ENCODE assay signal across 19 cellular contexts in genomic region chr9:128495804-128496417, GRCh38. TPM values are rescaled to one million over a fixed set of nuclear protein-coding genes. Genes with fewer than 3 reads are reported as not detected.
DNase-seq lines count a peak whose midpoint lies in the region; ATAC-seq, FAIRE-seq and TF ChIP-seq lines count a peak whose summit lies in the region.
"Had no signal": no experiment of that assay in that cellular context is flagged by ENCODE, and none has a peak within 500 bp of the region (broad histone marks: within the 10 kb centered on the region; RNA-seq: fewer than 3 reads in every experiment).

No MANE protein-coding gene starts in this region.

- intact Hi-C loops in naive thymus-derived CD4-positive, alpha-beta T cell (cut with micrococcal nuclease) = no loop called here
- intact Hi-C loops in vagina (cut with DNase I) = loop anchor here (10.0 kb wide), 1 partner anchor 61 kb away; no protein-coding TSS in a partner anchor

- H3K23me2 ChIP-seq in H1 (ENCODE audit: low read depth, low read length) = no peaks in the 10 kb centered on the region

- peak; percentile 13 to 25; a peak in 2 of 4 replicates for TF ChIP-seq RAD21 in H1 (IDR thresholded peaks at IDR 0.05 in 1 of 2, conservative IDR thresholded peaks at IDR 0.05 in 1 of 2; ENCODE audit: low read depth in 2 of 2, low read length in 2 of 2)

- H4K91ac ChIP-seq in H1 (replicated peaks; ENCODE audit: insufficient read length, low read length) = no peak overlapping the region

- H3K4me3 Mint-ChIP-seq in T-helper 1 cell treated with Interleukin-12 subunit alpha and Interleukin-12 subunit beta and Interleukin-4 antibody, amounts not matched to agents 30 μg/mL and 1 μg/mL, for 36 hours = no peak overlapping the region
- H3K4me3 Mint-ChIP-seq in naive thymus-derived CD4-positive, alpha-beta T cell = peak overlapping the region in 2 of 10 donors; percentile 52 to 64
- H3K4me3 Mint-ChIP-seq: activated T-cell treated with anti-CD3 and anti-CD28 coated beads, Interleukin-2, amount 50 U/mL, for 72 hours; CD8-positive, alpha-beta T cell had no signal

- peak overlapping the region; percentile 45 for H3K27ac Mint-ChIP-seq in T-helper 1 cell treated with Interleukin-12 subunit alpha and Interleukin-12 subunit beta and Interleukin-4 antibody, amounts not matched to agents 30 μg/mL and 1 μg/mL, for 36 hours
- H3K27ac Mint-ChIP-seq in naive thymus-derived CD4-positive, alpha-beta T cell = peak overlapping the region in 6 of 9 donors; percentile 8 to 78 (median 52)
- H3K27ac Mint-ChIP-seq: activated T-cell treated with anti-CD3 and anti-CD28 coated beads, Interleukin-2, amount 50 U/mL, for 72 hours; CD8-positive, alpha-beta T cell had no signal

- H3K23ac ChIP-seq in H1 (ENCODE audit: insufficient read length) = no peak overlapping the region

- H4K20me1 ChIP-seq in H1 (replicated peaks in 1 of 2; ENCODE audit: control insufficient read depth in 1 of 2, insufficient read depth in 2 of 2, low read length in 2 of 2) = peaks cover 0 to 2% of the 10 kb centered on the region in 2 experiments

- H3K4me1 Mint-ChIP-seq in T-helper 1 cell treated with Interleukin-12 subunit alpha and Interleukin-12 subunit beta and Interleukin-4 antibody, amounts not matched to agents 30 μg/mL and 1 μg/mL, for 36 hours (ENCODE audit: low read depth) = peaks cover 2% of the 10 kb centered on the region
- H3K4me1 Mint-ChIP-seq in naive thymus-derived CD4-positive, alpha-beta T cell = peaks cover 0 to 19% (median 15%) of the 10 kb centered on the region in 7 donors

- no peak for FAIRE-seq in H1 (lab: Jason Lieb, UNC)
- FAIRE-seq: A204.1, RCC 7860 had no signal

- no peaks in the 10 kb centered on the region for H3K79me1 ChIP-seq in H1 (ENCODE audit: low read depth, low read length)

- TF ChIP-seq POLR2A in H1 (IDR thresholded peaks at IDR 0.05; ENCODE audit: control extremely low read depth in 1 of 2, low read depth in 2 of 2, low read length in 2 of 2) (no peak), vagina (IDR thresholded peaks at IDR 0.05) (no peak)

- H2BK12ac ChIP-seq in H1 (ENCODE audit: low read depth, low read length) = no peak overlapping the region

- H3K79me2 ChIP-seq in H1 (ENCODE audit: control insufficient read depth in 1 of 2, insufficient read depth in 2 of 2, low read length in 2 of 2) = no peaks in the 10 kb centered on the region

- TF ChIP-seq CTCF in H1 (IDR thresholded peaks at IDR 0.05; ENCODE audit: control extremely low read depth in 1 of 3, insufficient read depth in 1 of 3, low read depth in 1 of 3, low read length in 3 of 3) (peak in 2 of 3 experiments; percentile 10 to 17; a peak in 2 of 4 replicates), vagina (IDR thresholded peaks at IDR 0.05) (no peak)

- H3K4me3 ChIP-seq in H1 (ENCODE audit: extremely low read depth in 1 of 4, insufficient read depth in 2 of 4, low read depth in 3 of 4, low read length in 4 of 4) = no peak overlapping the region
- H3K4me3 ChIP-seq in naive thymus-derived CD4-positive, alpha-beta T cell (ENCODE audit: low read length) = no peak overlapping the region
- no peak overlapping the region for H3K4me3 ChIP-seq in vagina
- H3K4me3 ChIP-seq: ascending aorta, coronary artery had no signal

- H3K14ac ChIP-seq in H1 (ENCODE audit: insufficient read length) = no peak overlapping the region

- no peaks in the 10 kb centered on the region for H3K27me3 Mint-ChIP-seq in T-helper 1 cell treated with Interleukin-12 subunit alpha and Interleukin-12 subunit beta and Interleukin-4 antibody, amounts not matched to agents 30 μg/mL and 1 μg/mL, for 36 hours (ENCODE audit: low read depth)
- no peaks in the 10 kb centered on the region for H3K27me3 Mint-ChIP-seq in naive thymus-derived CD4-positive, alpha-beta T cell

- H4K5ac ChIP-seq in H1 (ENCODE audit: insufficient read length, low read depth, low read length) = no peak overlapping the region

- H3K36me3 Mint-ChIP-seq in T-helper 1 cell treated with Interleukin-12 subunit alpha and Interleukin-12 subunit beta and Interleukin-4 antibody, amounts not matched to agents 30 μg/mL and 1 μg/mL, for 36 hours (ENCODE audit: low read depth) = peaks cover 31% of the 10 kb centered on the region
- peaks cover 0 to 38% (median 12%) of the 10 kb centered on the region in 5 donors for H3K36me3 Mint-ChIP-seq in naive thymus-derived CD4-positive, alpha-beta T cell

- H3K18ac ChIP-seq in H1 (ENCODE audit: extremely low read depth, low read length) = no peak overlapping the region

- CTCF ChIA-PET in H1 (lab: Charles Lee; ENCODE audit: partially characterized antibody) = interaction anchor here (0.7 to 4.5 kb wide), 7 partner anchors 12 to 133 kb away, joined by 3 to 32 read pairs (median 3); no protein-coding TSS in a partner anchor
- CTCF ChIA-PET in naive thymus-derived CD4-positive, alpha-beta T cell (lab: Charles Lee) = no interaction called here

- WGBS in H1 (ENCODE audit: extremely low coverage in 1 of 2, insufficient coverage in 1 of 2, insufficient read length in 1 of 2, insufficient replicate concordance in 2 of 2, low coverage in 1 of 2, low lambda C conversion rate in 2 of 2, missing lambda C conversion rate in 1 of 2), 2 experiments = 73% methylated on average over 6 of the region's 6 CpGs; no CpG with 5 or more reads in 1 of the 2 experiments

- H2BK120ac ChIP-seq in H1 (replicated peaks; ENCODE audit: low read depth, low read length) = no peak overlapping the region

- no peak for ATAC-seq in naive thymus-derived CD4-positive, alpha-beta T cell
- ATAC-seq: activated T-cell treated with anti-CD3 and anti-CD28 coated beads, Interleukin-2, amount 50 U/mL, for 72 hours; CD8-positive, alpha-beta T cell had no signal

- H3K27me3 ChIP-seq in H1 (replicated peaks in 1 of 4; ENCODE audit: control insufficient read depth in 3 of 4, extremely low read depth in 1 of 4, insufficient read depth in 3 of 4, low read length in 3 of 4) (no peaks in the 10 kb centered on the region), vagina (no peaks in the 10 kb centered on the region)
- H3K27me3 ChIP-seq in naive thymus-derived CD4-positive, alpha-beta T cell (ENCODE audit: control insufficient read depth in 2 of 2, insufficient read depth in 2 of 2, low read length in 2 of 2) = no peaks in the 10 kb centered on the region
- H3K27me3 ChIP-seq: ascending aorta had no signal

- no peak overlapping the region for H2BK15ac ChIP-seq in H1 (ENCODE audit: low read length)

- no peak overlapping the region for H2AK5ac ChIP-seq in H1 (ENCODE audit: low read depth, low read length)

- no peak overlapping the region for H4K8ac ChIP-seq in H1 (ENCODE audit: extremely low read depth, insufficient read depth, low read length)

- H2BK20ac ChIP-seq in H1 (ENCODE audit: low read length) = no peak overlapping the region

- no peak overlapping the region for H3K4me2 ChIP-seq in H1 (ENCODE audit: insufficient read depth in 1 of 2, low read depth in 2 of 2, low read length in 2 of 2)

- TF ChIP-seq EP300 in H1 (IDR thresholded peaks at IDR 0.05; ENCODE audit: borderline replicate concordance in 1 of 2, low read depth in 2 of 2, low read length in 2 of 2) = no peak

- H3K9me3 ChIP-seq in H1 (ENCODE audit: insufficient read depth in 2 of 2, low read depth in 1 of 2, low read length in 1 of 2) = no peaks in the 10 kb centered on the region
- no peaks in the 10 kb centered on the region for H3K9me3 ChIP-seq in naive thymus-derived CD4-positive, alpha-beta T cell (ENCODE audit: control insufficient read depth in 2 of 3, low read length in 3 of 3)
- H3K9me3 ChIP-seq in vagina = no peaks in the 10 kb centered on the region
- H3K9me3 ChIP-seq: ascending aorta had no signal

- H3K4ac ChIP-seq in H1 (replicated peaks; ENCODE audit: insufficient read length, low read depth, low read length) = no peak overlapping the region

- POLR2A ChIA-PET in H1 (lab: Charles Lee; ENCODE audit: partially characterized antibody) = interaction anchor here (0.6 to 2.0 kb wide), 3 partner anchors 8 to 57 kb away, joined by 3 to 5 read pairs (median 5); partner anchors contain the start of genes GLE1 and SPTAN1
- POLR2A ChIA-PET in naive thymus-derived CD4-positive, alpha-beta T cell (lab: Charles Lee) = interaction anchor here (0.9 to 3.0 kb wide), 2 partner anchors 28 to 56 kb away, joined by 3 to 11 read pairs; partner anchors contain the start of gene SPTAN1

- H3K36me3 ChIP-seq in H1 (ENCODE audit: control insufficient read depth in 2 of 4, insufficient read depth in 4 of 4, low read length in 3 of 4) = peaks cover 0 to 7% (median 2%) of the 10 kb centered on the region in 4 experiments; a peak in 3 of 8 replicates
- H3K36me3 ChIP-seq in naive thymus-derived CD4-positive, alpha-beta T cell (ENCODE audit: control insufficient read depth in 2 of 3, insufficient read depth in 3 of 3, low read length in 3 of 3) = peaks cover 0 to 79% (median 3%) of the 10 kb centered on the region in 3 experiments
- H3K36me3 ChIP-seq in vagina = peaks cover 0 to 53% of the 10 kb centered on the region in 2 donors

- H3K56ac ChIP-seq in H1 (replicated peaks; ENCODE audit: insufficient read length, low read depth, low read length) = no peak overlapping the region

- H2AFZ ChIP-seq in H1 (ENCODE audit: low read length) = no peak overlapping the region

- no peak overlapping the region for H2BK5ac ChIP-seq in H1 (ENCODE audit: low read depth, low read length)

- H3K9me3 Mint-ChIP-seq in T-helper 1 cell treated with Interleukin-12 subunit alpha and Interleukin-12 subunit beta and Interleukin-4 antibody, amounts not matched to agents 30 μg/mL and 1 μg/mL, for 36 hours = no peaks in the 10 kb centered on the region
- no peaks in the 10 kb centered on the region for H3K9me3 Mint-ChIP-seq in naive thymus-derived CD4-positive, alpha-beta T cell
- H3K9me3 Mint-ChIP-seq: activated T-cell treated with anti-CD3 and anti-CD28 coated beads, Interleukin-2, amount 50 U/mL, for 72 hours; CD8-positive, alpha-beta T cell had no signal

- H3K27ac ChIP-seq in H1 (ENCODE audit: low read depth, low read length) (no peak overlapping the region), vagina (no peak overlapping the region)
- H3K27ac ChIP-seq in naive thymus-derived CD4-positive, alpha-beta T cell (ENCODE audit: low read depth, low read length) = no peak overlapping the region
- H3K27ac ChIP-seq: ascending aorta, coronary artery had no signal

- H3K9ac ChIP-seq in H1 (replicated peaks in 1 of 4; ENCODE audit: extremely low read depth in 1 of 4, low read depth in 3 of 4, low read length in 3 of 4) = no peak overlapping the region

- H3K4me1 ChIP-seq in H1 (replicated peaks in 1 of 4; ENCODE audit: control insufficient read depth in 3 of 4, insufficient read depth in 4 of 4, low read length in 3 of 4) (no peaks in the 10 kb centered on the region), vagina (peaks cover 8% of the 10 kb centered on the region)
- no peaks in the 10 kb centered on the region for H3K4me1 ChIP-seq in naive thymus-derived CD4-positive, alpha-beta T cell (ENCODE audit: control insufficient read depth in 2 of 2, insufficient read depth in 2 of 2, low read length in 2 of 2)

- DNase-seq in T-helper 1 cell = no peak
- peak; percentile 68 for DNase-seq in HT-29 (ENCODE audit: low spot score)
- DNase-seq in H1 (ENCODE audit: low read depth in 1 of 2, low spot score in 2 of 2) = no peak
- DNase-seq in naive thymus-derived CD4-positive, alpha-beta T cell = no peak
- no peak for DNase-seq in vagina (ENCODE audit: extremely low spot score in 2 of 2)
- DNase-seq in stimulated activated CD4-positive, alpha-beta T cell treated with anti-CD3 and anti-CD28 coated beads, Interleukin-4, amount 100 ng/mL, for 1 hour = no peak
- DNase-seq in NCI-H2107 treated with DMSO at 0.1 percent for 48 hours (lab: John Stamatoyannopoulos, UW; ENCODE audit: unreplicated experiment) = no peak
- DNase-seq: activated CD4-positive, alpha-beta T cell treated with anti-CD3 and anti-CD28 coated beads for 1 hour; activated T-cell treated with anti-CD3 and anti-CD28 coated beads, Interleukin-2, amount 50 U/mL, for 72 hours; CD8-positive, alpha-beta T cell; GDM1; NCI-H2107; NCI-H748 treated with DMSO at 0.1 percent for 48 hours; SW 1271 had no signal

RNA-seq across cellular contexts. Expression of gene GLE1, which starts 8.6 kb away (rescaled TPM):
- total RNA-seq in HT-29 (2014; rRNA removed; shearing (Covaris generic)) = 28.4 and 33.9 TPM in 2 replicates
- 14.9 and 15.1 TPM in 2 replicates for total RNA-seq in H1 (2021; fragmentation: NEBNext Ultra II Directional; extraction: Animal tissue kit (Norgen Biotek cat#: 25700))
- polyA plus RNA-seq in H1 (2011; rRNA removed) = 9.6 and 10.0 TPM in 2 replicates
- polyA plus RNA-seq in H1 (2011; cell fraction: cytosol; rRNA removed) = 10.4 TPM
- 10.9 TPM for polyA plus RNA-seq in H1 (2011; cell fraction: nucleus; rRNA removed)
- polyA plus RNA-seq in H1 (2012, experiment 1 of 2) = 10.2 to 12.4 TPM (median 11.1 TPM) in 4 replicates
- polyA plus RNA-seq in H1 (2012, experiment 2 of 2) = 3.5 TPM
- polyA plus RNA-seq in H1 (2013, experiment 1 of 2) = 8.7 TPM
- 8.1 TPM for polyA plus RNA-seq in H1 (2013, experiment 2 of 2)
- polyA minus RNA-seq in H1 (2011; rRNA and poly(A)+ RNA removed) = 20.2 and 21.7 TPM in 2 replicates
- polyA minus RNA-seq in H1 (2011; cell fraction: cytosol; rRNA and poly(A)+ RNA removed) = 17.5 TPM
- 7.3 TPM for polyA minus RNA-seq in H1 (2011; cell fraction: nucleus; rRNA and poly(A)+ RNA removed)
- total RNA-seq in naive thymus-derived CD4-positive, alpha-beta T cell = 10 to 100 TPM; 14.2 to 46.5 (median 30.5) TPM
- polyA plus RNA-seq in naive thymus-derived CD4-positive, alpha-beta T cell = 10 to 100 TPM; 21.2 to 34.5 TPM
- 20.9 TPM for total RNA-seq in vagina

RNA-seq across cellular contexts. Expression of gene ODF2, which starts 40.1 kb away (rescaled TPM):
- 34.2 and 36.0 TPM in 2 replicates for total RNA-seq in HT-29 (2014; rRNA removed; shearing (Covaris generic))
- total RNA-seq in H1 (2021; fragmentation: NEBNext Ultra II Directional; extraction: Animal tissue kit (Norgen Biotek cat#: 25700)) = 17.9 and 19.9 TPM in 2 replicates
- 5.6 and 7.6 TPM in 2 replicates for polyA plus RNA-seq in H1 (2011; rRNA removed)
- polyA plus RNA-seq in H1 (2011; cell fraction: cytosol; rRNA removed) = 9.0 TPM
- 38.7 TPM for polyA plus RNA-seq in H1 (2011; cell fraction: nucleus; rRNA removed)
- 16.2 to 18.4 TPM (median 17.1 TPM) in 4 replicates for polyA plus RNA-seq in H1 (2012, experiment 1 of 2)
- 3.1 TPM for polyA plus RNA-seq in H1 (2012, experiment 2 of 2)
- polyA plus RNA-seq in H1 (2013, experiment 1 of 2) = 16.2 TPM
- polyA plus RNA-seq in H1 (2013, experiment 2 of 2) = 13.5 TPM
- polyA minus RNA-seq in H1 (2011; rRNA and poly(A)+ RNA removed) = 4.0 and 6.1 TPM in 2 replicates
- 4.8 TPM for polyA minus RNA-seq in H1 (2011; cell fraction: cytosol; rRNA and poly(A)+ RNA removed)
- 7.0 TPM for polyA minus RNA-seq in H1 (2011; cell fraction: nucleus; rRNA and poly(A)+ RNA removed)
- total RNA-seq in naive thymus-derived CD4-positive, alpha-beta T cell = 10 to 100 TPM; 25.0 to 52.8 (median 30.2) TPM
- 10 to 100 TPM; 15.7 to 28.8 TPM for polyA plus RNA-seq in naive thymus-derived CD4-positive, alpha-beta T cell
- total RNA-seq in vagina = 18.9 TPM

RNA-seq across cellular contexts. Expression of gene SPTAN1, which starts 56.5 kb away (rescaled TPM):
- total RNA-seq in HT-29 (2014; rRNA removed; shearing (Covaris generic)) = 192 and 203 TPM in 2 replicates
- 209 and 216 TPM in 2 replicates for total RNA-seq in H1 (2021; fragmentation: NEBNext Ultra II Directional; extraction: Animal tissue kit (Norgen Biotek cat#: 25700))
- 182 and 242 TPM in 2 replicates for polyA plus RNA-seq in H1 (2011; rRNA removed)
- polyA plus RNA-seq in H1 (2011; cell fraction: cytosol; rRNA removed) = 114 TPM
- 1,440 TPM for polyA plus RNA-seq in H1 (2011; cell fraction: nucleus; rRNA removed)
- polyA plus RNA-seq in H1 (2012, experiment 1 of 2) = 154 to 212 TPM (median 190 TPM) in 4 replicates
- 39.0 TPM for polyA plus RNA-seq in H1 (2012, experiment 2 of 2)
- polyA plus RNA-seq in H1 (2013, experiment 1 of 2) = 160 TPM
- 138 TPM for polyA plus RNA-seq in H1 (2013, experiment 2 of 2)
- polyA minus RNA-seq in H1 (2011; rRNA and poly(A)+ RNA removed) = 238 and 259 TPM in 2 replicates
- polyA minus RNA-seq in H1 (2011; cell fraction: cytosol; rRNA and poly(A)+ RNA removed) = 89.2 TPM
- 458 TPM for polyA minus RNA-seq in H1 (2011; cell fraction: nucleus; rRNA and poly(A)+ RNA removed)
- 100 to 1,000 TPM; 336 to 433 (median 375) TPM for total RNA-seq in naive thymus-derived CD4-positive, alpha-beta T cell
- 100 to 1,000 TPM in 1 of 2 donors, 10 to 100 TPM in 1; 46.6 to 156 TPM for polyA plus RNA-seq in naive thymus-derived CD4-positive, alpha-beta T cell
- 292 TPM for total RNA-seq in vagina

Comparison
In these comparisons a context has a peak if more than half of its experiments do, and no peak if none do; other contexts are left out.
1. CTCF ChIP-seq: peak in H1 (2 of 3); none in vagina (0 of 3).